ENCODE assay signal across 20 cellular contexts in the genomic region with DNA sequence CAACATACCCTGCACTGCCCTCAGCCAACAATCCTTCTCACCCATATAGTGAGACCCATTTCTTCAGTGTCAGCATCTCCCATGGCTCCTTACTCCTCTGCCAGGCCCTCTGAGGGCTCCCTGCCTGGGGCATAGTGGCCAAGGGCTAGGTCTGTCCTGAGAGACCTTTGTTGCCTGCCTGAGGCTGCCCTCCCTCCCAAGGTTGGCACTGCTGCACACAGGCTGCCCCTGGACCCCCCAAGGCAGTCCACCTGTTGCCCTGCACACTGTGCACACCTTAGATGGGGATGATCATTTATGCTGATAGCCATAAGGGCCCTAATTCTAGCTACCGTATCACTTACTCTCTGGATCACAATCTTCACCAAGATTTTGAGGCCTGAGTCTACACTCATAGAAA.
"Had no signal": no experiment of that assay in that cellular context is flagged by ENCODE, and none has a peak within 500 bp of the region (broad histone marks: within the 10 kb centered on the region; RNA-seq: fewer than 3 reads in every experiment).

No MANE protein-coding gene starts in this region.

- H3K27ac ChIP-seq: colonic mucosa, pancreas, testis, tibial nerve, upper lobe of right lung, vagina had no signal

- H3K4me3 Mint-ChIP-seq: natural killer cell; neural crest cell; stimulated activated naive CD8-positive, alpha-beta T cell treated with anti-CD3 and anti-CD28 coated beads, Interleukin-15, amount 100 ng/mL, for 72 hours had no signal

- H3K9me3 ChIP-seq: colonic mucosa, mucosa of descending colon, pancreas, testis, tibial nerve, upper lobe of right lung, vagina had no signal

- H3K27me3 Mint-ChIP-seq: progenitor cell of endocrine pancreas; stimulated activated naive CD8-positive, alpha-beta T cell treated with anti-CD3 and anti-CD28 coated beads, Interleukin-15, amount 100 ng/mL, for 72 hours had no signal

- DNase-seq: colonic mucosa; dermis blood vessel endothelial cell; foreskin melanocyte; head of caudate nucleus; hippocampal formation; kidney glomerular epithelial cell; mucosa of descending colon; natural killer cell; nucleus accumbens; pancreas; small intestine; stimulated activated CD4-positive, alpha-beta T cell treated with anti-CD3 and anti-CD28 coated beads, Interleukin-2, amount 100 ng/mL, for 48 hours; stimulated activated naive CD8-positive, alpha-beta T cell treated with anti-CD3 and anti-CD28 coated beads, Interleukin-15, amount 100 ng/mL, for 72 hours; testis; upper lobe of right lung had no signal

- H3K36me3 Mint-ChIP-seq: natural killer cell had no signal

- H3K27ac Mint-ChIP-seq: progenitor cell of endocrine pancreas had no signal

- H3K4me3 ChIP-seq: colonic mucosa, mucosa of descending colon, pancreas, testis, tibial nerve, upper lobe of right lung, vagina had no signal

- H3K4me1 ChIP-seq: colonic mucosa, pancreas, testis, vagina had no signal

- H3K27me3 ChIP-seq: colonic mucosa, pancreas, testis, tibial nerve, upper lobe of right lung, vagina had no signal

- ATAC-seq: mucosa of descending colon; pancreas; right cardiac atrium; stimulated activated naive CD8-positive, alpha-beta T cell treated with anti-CD3 and anti-CD28 coated beads, Interleukin-15, amount 100 ng/mL, for 72 hours; upper lobe of right lung had no signal

- H3K36me3 ChIP-seq: colonic mucosa had no signal

- H3K9me3 Mint-ChIP-seq: natural killer cell; neural crest cell; stimulated activated naive CD8-positive, alpha-beta T cell treated with anti-CD3 and anti-CD28 coated beads, Interleukin-15, amount 100 ng/mL, for 72 hours had no signal

- H3K4me1 Mint-ChIP-seq: neural crest cell had no signal
